28 cellular contexts compared by ENCODE assay signal in the genomic region with DNA sequence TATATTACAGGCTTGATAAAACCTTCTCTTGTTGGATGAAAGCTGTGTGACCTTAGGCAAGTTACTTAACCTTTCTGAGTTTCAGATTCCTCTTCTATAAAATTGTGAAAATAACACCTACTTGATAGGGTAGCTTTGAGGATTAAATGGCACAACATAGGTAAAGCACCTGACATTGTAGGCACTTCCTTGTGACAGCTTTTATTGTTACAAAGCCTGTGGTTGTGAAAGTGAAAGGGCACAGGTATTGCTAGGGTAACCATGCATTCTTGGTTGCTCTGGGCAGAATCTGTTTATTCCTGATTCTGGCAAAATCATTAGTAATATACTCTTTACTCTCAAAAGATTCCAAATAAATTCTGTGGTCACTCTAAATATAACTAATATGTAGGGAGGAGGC.
"Had no signal": no experiment of that assay in that cellular context is flagged by ENCODE, and none has a peak within 500 bp of the region (broad histone marks: within the 10 kb centered on the region; RNA-seq: fewer than 3 reads in every experiment).

No MANE protein-coding gene starts in this region.

- H3K4me1 Mint-ChIP-seq: natural killer cell; nephron; stimulated activated effector memory CD8-positive, alpha-beta T cell treated with anti-CD3 and anti-CD28 coated beads, Interleukin-12 subunit alpha, Interleukin-12 subunit beta, amount 100 ng/mL, for 72 hours; stimulated activated naive B cell treated with anti-CD40 and anti-IgM and Interleukin-4, amounts not matched to agents 10 μg/mL and 1 μg/mL and 100 μg/mL, for 72 hours had no signal

- H3K27ac Mint-ChIP-seq: natural killer cell; nephron; progenitor cell of endocrine pancreas; stimulated activated effector memory CD8-positive, alpha-beta T cell treated with anti-CD3 and anti-CD28 coated beads, Interleukin-12 subunit alpha, Interleukin-12 subunit beta, amount 100 ng/mL, for 72 hours; stimulated activated naive B cell treated with anti-CD40 and anti-IgM and Interleukin-4, amounts not matched to agents 10 μg/mL and 1 μg/mL and 100 μg/mL, for 72 hours; stimulated activated naive CD8-positive, alpha-beta T cell treated with anti-CD3 and anti-CD28 coated beads, Interleukin-15, Interleukin-2, amounts not matched to agents 100 ng/mL and 50 ng/mL, for 24 hours had no signal

- H2AFZ ChIP-seq: parathyroid adenoma had no signal

- FAIRE-seq: urothelium cell line had no signal

- H3K9me3 Mint-ChIP-seq: nephron; neural progenitor cell; stimulated activated naive CD8-positive, alpha-beta T cell treated with anti-CD3 and anti-CD28 coated beads, Interleukin-15, Interleukin-2, amounts not matched to agents 100 ng/mL and 50 ng/mL, for 24 hours had no signal

- H3K79me2 ChIP-seq: parathyroid adenoma had no signal

- DNase-seq: natural killer cell; occipital lobe; ovary; posterior cingulate gyrus; psoas muscle; right cardiac atrium; right lobe of liver; stimulated activated CD4-positive, alpha-beta T cell treated with anti-CD3 and anti-CD28 coated beads, Interleukin-15, amount 100 ng/mL, for 24 hours; stimulated activated CD4-positive, alpha-beta T cell treated with anti-CD3 and anti-CD28 coated beads, Interleukin-2, amount 100 ng/mL, for 24 hours; stimulated activated CD4-positive, alpha-beta T cell treated with anti-CD3 and anti-CD28 coated beads, Interleukin-2, amount 100 ng/mL, for 48 hours; stimulated activated CD4-positive, alpha-beta T cell treated with anti-CD3 and anti-CD28 coated beads, Interleukin-4, amount 100 ng/mL, for 24 hours; stimulated activated naive B cell treated with anti-CD40 and anti-IgM and Interleukin-4, amounts not matched to agents 10 μg/mL and 1 μg/mL and 100 μg/mL, for 72 hours; stimulated activated naive CD4-positive, alpha-beta T cell treated with Interleukin-2 at 50 U/mL for 16 hours; stomach; thyroid gland; trophoblast cell; upper lobe of left lung had no signal

- H3K4me2 ChIP-seq: neural progenitor cell had no signal

- H3K27me3 Mint-ChIP-seq: progenitor cell of endocrine pancreas; stimulated activated naive B cell treated with anti-CD40 and anti-IgM and Interleukin-4, amounts not matched to agents 10 μg/mL and 1 μg/mL and 100 μg/mL, for 72 hours; stimulated activated naive CD8-positive, alpha-beta T cell treated with anti-CD3 and anti-CD28 coated beads, Interleukin-15, Interleukin-2, amounts not matched to agents 100 ng/mL and 50 ng/mL, for 24 hours had no signal

- H3K9ac ChIP-seq: neural progenitor cell, parathyroid adenoma had no signal

- H3K4me1 ChIP-seq: parathyroid adenoma, psoas muscle, right lobe of liver, stomach, thyroid gland, tibial nerve, upper lobe of left lung, vagina had no signal

- H3K9me3 ChIP-seq: ovary, psoas muscle, right lobe of liver, stomach, thoracic aorta, thyroid gland, tibial nerve, upper lobe of left lung, vagina had no signal

- H3K4me3 Mint-ChIP-seq: natural killer cell; nephron; neural progenitor cell; stimulated activated effector memory CD8-positive, alpha-beta T cell treated with anti-CD3 and anti-CD28 coated beads, Interleukin-12 subunit alpha, Interleukin-12 subunit beta, amount 100 ng/mL, for 72 hours; stimulated activated naive B cell treated with anti-CD40 and anti-IgM and Interleukin-4, amounts not matched to agents 10 μg/mL and 1 μg/mL and 100 μg/mL, for 72 hours; stimulated activated naive CD8-positive, alpha-beta T cell treated with anti-CD3 and anti-CD28 coated beads, Interleukin-15, Interleukin-2, amounts not matched to agents 100 ng/mL and 50 ng/mL, for 24 hours had no signal

- H3K4me3 ChIP-seq: neural progenitor cell, ovary, psoas muscle, right lobe of liver, skin epidermis, stomach, thoracic aorta, thyroid gland, tibial nerve, upper lobe of left lung, vagina had no signal

- H3K36me3 ChIP-seq: neural progenitor cell, ovary, right lobe of liver, stomach, thoracic aorta, thyroid gland, tibial nerve, upper lobe of left lung, vagina had no signal

- H3K36me3 Mint-ChIP-seq: natural killer cell; neural progenitor cell; stimulated activated effector memory CD8-positive, alpha-beta T cell treated with anti-CD3 and anti-CD28 coated beads, Interleukin-12 subunit alpha, Interleukin-12 subunit beta, amount 100 ng/mL, for 72 hours; stimulated activated naive B cell treated with anti-CD40 and anti-IgM and Interleukin-4, amounts not matched to agents 10 μg/mL and 1 μg/mL and 100 μg/mL, for 72 hours had no signal

- ATAC-seq: natural killer cell; psoas muscle; right cardiac atrium; right lobe of liver; stimulated activated effector memory CD8-positive, alpha-beta T cell treated with anti-CD3 and anti-CD28 coated beads, Interleukin-12 subunit alpha, Interleukin-12 subunit beta, amount 100 ng/mL, for 72 hours; stimulated activated naive B cell treated with anti-CD40 and anti-IgM and Interleukin-4, amounts not matched to agents 10 μg/mL and 1 μg/mL and 100 μg/mL, for 72 hours had no signal

- H3K27ac ChIP-seq: neural progenitor cell, ovary, parathyroid adenoma, psoas muscle, right lobe of liver, skin epidermis, stomach, thoracic aorta, thyroid gland, tibial nerve, upper lobe of left lung, vagina had no signal

- H3K27me3 ChIP-seq: neural progenitor cell, ovary, right lobe of liver, stomach, thyroid gland, tibial nerve, upper lobe of left lung, vagina had no signal
